ENCODE assay signal across 23 cellular contexts in the genomic region with DNA sequence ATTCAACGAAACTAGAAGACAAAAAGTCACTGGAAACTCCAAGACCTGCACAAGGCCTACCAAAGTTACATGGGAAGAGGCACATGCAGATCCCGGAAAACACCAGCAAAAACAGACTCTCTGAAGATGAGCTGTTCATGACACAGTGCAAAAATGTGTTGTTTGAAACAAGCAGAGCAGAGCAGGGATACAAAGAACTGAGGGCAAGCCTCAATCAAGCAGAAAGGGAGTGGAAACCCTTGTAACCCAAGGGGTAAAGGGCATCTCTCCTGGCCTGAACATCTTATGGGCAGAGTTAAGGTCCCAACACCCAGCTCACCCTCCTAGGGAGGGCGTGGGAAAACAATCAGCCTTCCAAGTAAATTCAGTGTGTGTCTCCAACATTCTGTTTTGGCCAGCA. TPM values are rescaled to one million over a fixed set of nuclear protein-coding genes. Genes with fewer than 3 reads are reported as not detected.
A peak's percentile ranks its signal among the peaks of the same experiment; 100 is the strongest.
DNase-seq lines count a peak whose midpoint lies in the region; ATAC-seq and TF ChIP-seq lines count a peak whose summit lies in the region.
"Had no signal": no experiment of that assay in that cellular context is flagged by ENCODE, and none has a peak within 500 bp of the region (broad histone marks: within the 10 kb centered on the region; RNA-seq: fewer than 3 reads in every experiment).

No MANE protein-coding gene starts in this region.

- H3K4me1 ChIP-seq in cardiac muscle cell (ENCODE audit: low read depth) (no peaks in the 10 kb centered on the region), hepatocyte (ENCODE audit: insufficient read depth) (no peaks in the 10 kb centered on the region), mesodermal cell (ENCODE audit: control insufficient read depth, insufficient read depth, low read length, poor library complexity, severe bottlenecking) (no peaks in the 10 kb centered on the region)

- H2AFZ ChIP-seq in hepatocyte = no peak overlapping the region
- H2AFZ ChIP-seq: PC-9 had no signal

- H3K27me3 Mint-ChIP-seq in glutamatergic neuron (ENCODE audit: unreplicated experiment) = no peaks in the 10 kb centered on the region
- H3K27me3 Mint-ChIP-seq: B cell had no signal

- intact Hi-C loops in Right ventricle myocardium superior (cut with DNase I) = no loop called here

- H4K20me1 ChIP-seq in hepatocyte (ENCODE audit: insufficient read depth, poor library complexity, severe bottlenecking) = no peaks in the 10 kb centered on the region

- H3K27ac ChIP-seq in cardiac muscle cell (peak overlapping the region; percentile 28), hepatocyte (peak overlapping the region; percentile 20), mesodermal cell (ENCODE audit: low read depth, low read length, severe bottlenecking) (peak overlapping the region; percentile 67)
- H3K27ac ChIP-seq: PC-9 had no signal

- peaks cover 3% of the 10 kb centered on the region for H3K9me3 Mint-ChIP-seq in glutamatergic neuron (ENCODE audit: unreplicated experiment)
- H3K9me3 Mint-ChIP-seq: CD14-positive monocyte had no signal

- no peak overlapping the region for H3K4me3 Mint-ChIP-seq in glutamatergic neuron (ENCODE audit: unreplicated experiment)
- H3K4me3 Mint-ChIP-seq: B cell, CD14-positive monocyte had no signal

- DNase-seq in cardiac muscle cell (ENCODE audit: low read depth in 1 of 2, low spot score in 1 of 2) (no peak), Right ventricle myocardium superior (no peak), hepatocyte (ENCODE audit: low spot score) (no peak), glutamatergic neuron (no peak)
- DNase-seq: DMS53, GDM1, KBM-7, NCI-H1092, NCI-H1436 treated with DMSO at 0.1 percent for 48 hours, NCI-H2029 treated with DMSO at 0.1 percent for 48 hours, NCI-H226, NCI-H510A treated with DMSO at 0.1 percent for 48 hours, NCI-H748 treated with DMSO at 0.1 percent for 48 hours, PC-9, RPMI8226, SIG-M5 had no signal

- no peaks in the 10 kb centered on the region for H3K36me3 ChIP-seq in cardiac muscle cell
- H3K36me3 ChIP-seq in hepatocyte (replicated peaks; ENCODE audit: insufficient read depth, low read depth) = no peaks in the 10 kb centered on the region
- peaks cover 20% of the 10 kb centered on the region for H3K36me3 ChIP-seq in mesodermal cell (ENCODE audit: control insufficient read depth, insufficient read depth, low read length)

- no peak overlapping the region for H3K4me2 ChIP-seq in hepatocyte
- H3K4me2 ChIP-seq: PC-9 had no signal

- peaks cover 19% of the 10 kb centered on the region for H3K79me2 ChIP-seq in hepatocyte

- no peaks in the 10 kb centered on the region for H3K36me3 Mint-ChIP-seq in glutamatergic neuron (ENCODE audit: unreplicated experiment)

- ATAC-seq in Right ventricle myocardium superior (ENCODE audit: poor library complexity) (no peak), GM21619 (IDR thresholded peaks at IDR 0.05; ENCODE audit: unreplicated experiment) (no peak), GM19397 (IDR thresholded peaks at IDR 0.05; ENCODE audit: unreplicated experiment) (no peak)
- ATAC-seq: HCT116, SK-N-SH treated with all-trans-retinoic acid at 6 μM for 48 hours had no signal

- H3K9me3 ChIP-seq in cardiac muscle cell (ENCODE audit: low read depth) (no peaks in the 10 kb centered on the region), hepatocyte (ENCODE audit: low read depth) (no peaks in the 10 kb centered on the region), mesodermal cell (ENCODE audit: control insufficient read depth, low read length) (no peaks in the 10 kb centered on the region)

- 92% methylated on average over 3 of the region's 3 CpGs for WGBS in hepatocyte (ENCODE audit: low lambda C conversion rate, missing lambda C conversion rate)
- 79 to 95% methylated on average over 2 of the region's 3 CpGs for WGBS in mesodermal cell (ENCODE audit: insufficient coverage in 2 of 2), 2 experiments

- no peaks in the 10 kb centered on the region for H3K4me1 Mint-ChIP-seq in glutamatergic neuron (ENCODE audit: low read depth, unreplicated experiment)
- H3K4me1 Mint-ChIP-seq: B cell, CD14-positive monocyte had no signal

- H3K27ac Mint-ChIP-seq in glutamatergic neuron (ENCODE audit: unreplicated experiment) = no peak overlapping the region
- H3K27ac Mint-ChIP-seq: B cell had no signal

- no peaks in the 10 kb centered on the region for H3K9me2 ChIP-seq in hepatocyte (replicated peaks; ENCODE audit: insufficient read depth)

- H3K4me3 ChIP-seq in cardiac muscle cell (no peak overlapping the region), hepatocyte (no peak overlapping the region), mesodermal cell (ENCODE audit: extremely low read depth, insufficient read depth, low read length, poor library complexity, severe bottlenecking) (no peak overlapping the region)
- H3K4me3 ChIP-seq: PC-9 had no signal

- no peak for TF ChIP-seq CTCF in cardiac muscle cell (IDR thresholded peaks at IDR 0.05; ENCODE audit: low read depth, low read length)
- TF ChIP-seq CTCF in hepatocyte (IDR thresholded peaks at IDR 0.05; ENCODE audit: poor library complexity) = no peak
- TF ChIP-seq CTCF in glutamatergic neuron (IDR thresholded peaks at IDR 0.05; ENCODE audit: partially characterized antibody, unreplicated experiment) = no peak

- H3K27me3 ChIP-seq in cardiac muscle cell = no peaks in the 10 kb centered on the region
- no peaks in the 10 kb centered on the region for H3K27me3 ChIP-seq in hepatocyte

RNA-seq across cellular contexts. Expression of a gene that starts 10.6 kb away (rescaled TPM):
- total RNA-seq in cardiac muscle cell (64.8 and 92.7 TPM in 2 replicates), Right ventricle myocardium superior (12.0 TPM), hepatocyte (160 TPM in 2 replicates), glutamatergic neuron (ENCODE audit: unreplicated experiment) (51.6 TPM)
- polyA plus RNA-seq in cardiac muscle cell (37.7 and 49.0 TPM in 2 replicates), hepatocyte (35.5 and 48.0 TPM in 2 replicates)
- polyA plus RNA-seq in mesodermal cell (2013, experiment 1 of 2) = 42.7 TPM
- polyA plus RNA-seq in mesodermal cell (2013, experiment 2 of 2) = 45.8 TPM

RNA-seq across cellular contexts. Expression of a gene that starts 10.9 kb away (rescaled TPM):
- total RNA-seq in cardiac muscle cell (99.0 and 105 TPM in 2 replicates), Right ventricle myocardium superior (67.2 TPM), hepatocyte (166 and 206 TPM in 2 replicates), glutamatergic neuron (ENCODE audit: unreplicated experiment) (203 TPM)
- polyA plus RNA-seq in cardiac muscle cell (144 and 167 TPM in 2 replicates), hepatocyte (121 and 131 TPM in 2 replicates)
- polyA plus RNA-seq in mesodermal cell (2013, experiment 1 of 2) = 222 TPM
- polyA plus RNA-seq in mesodermal cell (2013, experiment 2 of 2) = 222 TPM

RNA-seq across cellular contexts. Expression of a gene that starts 23.4 kb away (rescaled TPM):
- total RNA-seq in cardiac muscle cell (60.9 and 108 TPM in 2 replicates), Right ventricle myocardium superior (28.4 TPM), hepatocyte (139 and 161 TPM in 2 replicates), glutamatergic neuron (ENCODE audit: unreplicated experiment) (59.3 TPM)
- polyA plus RNA-seq in cardiac muscle cell (49.5 and 77.2 TPM in 2 replicates), hepatocyte (163 and 181 TPM in 2 replicates)
- 133 TPM for polyA plus RNA-seq in mesodermal cell (2013, experiment 1 of 2)
- 125 TPM for polyA plus RNA-seq in mesodermal cell (2013, experiment 2 of 2)

RNA-seq across cellular contexts. Expression of a gene that starts 52.1 kb away (rescaled TPM):
- total RNA-seq in cardiac muscle cell (0.21 and 0.81 TPM in 2 replicates), Right ventricle myocardium superior (31.3 TPM), hepatocyte (not detected in 2 replicates), glutamatergic neuron (ENCODE audit: unreplicated experiment) (not detected)
- polyA plus RNA-seq in cardiac muscle cell (0.44 and 0.72 TPM in 2 replicates), hepatocyte (0.13 and 0.28 TPM in 2 replicates)
- polyA plus RNA-seq in mesodermal cell (2013, experiment 1 of 2) = 0.66 TPM
- polyA plus RNA-seq in mesodermal cell (2013, experiment 2 of 2) = not detected
- polyA plus RNA-seq: CD14-positive monocyte had no signal
